ENCODE assay signal across 11 cellular contexts in the genomic region with DNA sequence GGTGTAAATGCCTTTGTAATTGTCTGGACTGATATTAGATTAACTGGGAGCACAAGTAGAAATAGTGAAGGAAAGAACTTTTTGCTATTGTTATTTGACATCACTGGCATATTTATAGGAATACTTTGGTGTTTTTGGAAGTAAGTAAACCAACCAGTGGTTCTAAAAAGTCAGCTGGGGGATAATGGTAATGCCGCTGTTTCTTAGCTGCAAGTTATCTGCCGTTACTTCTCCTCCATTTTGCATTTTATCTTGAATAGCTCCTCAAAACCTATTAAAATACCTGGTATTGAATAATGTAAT. TPM values are rescaled to one million over a fixed set of nuclear protein-coding genes. Genes with fewer than 3 reads are reported as not detected.
DNase-seq lines count a peak whose midpoint lies in the region; ATAC-seq, FAIRE-seq and TF ChIP-seq lines count a peak whose summit lies in the region.
"Had no signal": no experiment of that assay in that cellular context is flagged by ENCODE, and none has a peak within 500 bp of the region (broad histone marks: within the 10 kb centered on the region; RNA-seq: fewer than 3 reads in every experiment).

No MANE protein-coding gene starts in this region.

- peaks cover 56% of the 10 kb centered on the region for H3K4me1 ChIP-seq in keratinocyte (ENCODE audit: control insufficient read depth, extremely low read depth, insufficient read depth, low read length)

- peak overlapping the region; percentile 87 for H3K27ac ChIP-seq in keratinocyte (ENCODE audit: control insufficient read depth, insufficient read depth, low read length)
- peak overlapping the region; percentile 8 for H3K27ac ChIP-seq in substantia nigra (ENCODE audit: low read depth, low read length, poor library complexity, severe bottlenecking)

- no peak for FAIRE-seq in keratinocyte (lab: Jason Lieb, UNC)
- FAIRE-seq: GM12892 had no signal

- H3K79me2 ChIP-seq in keratinocyte (ENCODE audit: control insufficient read depth, insufficient read depth, low read length): peaks cover 83% of the 10 kb centered on the region

- H3K4me1 Mint-ChIP-seq in activated T-cell treated with anti-CD3 and anti-CD28 coated beads, Interleukin-2, amount 50 U/mL, for 24 hours (ENCODE audit: low read depth): peaks cover 75% of the 10 kb centered on the region

- no peaks in the 10 kb centered on the region for H3K27me3 ChIP-seq in keratinocyte (ENCODE audit: control insufficient read depth, extremely low read depth, insufficient read depth, low read length)

- no peak overlapping the region for H2AFZ ChIP-seq in keratinocyte (ENCODE audit: control insufficient read depth, low read length)

- no peaks in the 10 kb centered on the region for H3K9me3 Mint-ChIP-seq in activated T-cell treated with anti-CD3 and anti-CD28 coated beads, Interleukin-2, amount 50 U/mL, for 24 hours
- H3K9me3 Mint-ChIP-seq in activated naive CD4-positive, alpha-beta T cell treated with anti-CD3 and anti-CD28 coated beads, Interleukin-2, amount 50 U/mL, for 72 hours: no peaks in the 10 kb centered on the region

- peak overlapping the region; percentile 96 for H3K4me3 Mint-ChIP-seq in activated T-cell treated with anti-CD3 and anti-CD28 coated beads, Interleukin-2, amount 50 U/mL, for 24 hours

- no peak for ATAC-seq in activated naive CD4-positive, alpha-beta T cell treated with anti-CD3 and anti-CD28 coated beads, Interleukin-2, amount 50 U/mL, for 72 hours
- no peak for ATAC-seq in GM19023 (IDR thresholded peaks at IDR 0.05; ENCODE audit: unreplicated experiment)

- intact Hi-C loops in posterior cingulate gyrus (cut with DNase I): loop anchor here (5.0 kb wide), 1 partner anchor 63 kb away; no protein-coding TSS in a partner anchor

- H3K9me3 ChIP-seq in keratinocyte (ENCODE audit: control insufficient read depth, low read depth, low read length): no peaks in the 10 kb centered on the region

- H3K36me3 ChIP-seq in keratinocyte (ENCODE audit: control insufficient read depth in 2 of 2, extremely low read depth in 1 of 2, insufficient read depth in 2 of 2, low read length in 2 of 2): no peaks in the 10 kb centered on the region

- no peak for TF ChIP-seq CTCF in keratinocyte (optimal IDR thresholded peaks at IDR 0.05 in 1 of 3, IDR thresholded peaks at IDR 0.05 in 1 of 3, conservative IDR thresholded peaks at IDR 0.05 in 1 of 3; ENCODE audit: extremely low read depth in 1 of 3, insufficient read depth in 2 of 3, low read length in 3 of 3)

- H3K9me1 ChIP-seq in keratinocyte (ENCODE audit: control insufficient read depth, extremely low read depth, insufficient read depth, low read length): no peaks in the 10 kb centered on the region

- peak overlapping the region; percentile 96 for H3K27ac Mint-ChIP-seq in activated T-cell treated with anti-CD3 and anti-CD28 coated beads, Interleukin-2, amount 50 U/mL, for 24 hours
- peak overlapping the region; percentile 95 to 99 for H3K27ac Mint-ChIP-seq in activated naive CD4-positive, alpha-beta T cell treated with anti-CD3 and anti-CD28 coated beads, Interleukin-2, amount 50 U/mL, for 72 hours
- H3K27ac Mint-ChIP-seq: progenitor cell of endocrine pancreas had no signal

- H4K20me1 ChIP-seq in keratinocyte (ENCODE audit: control insufficient read depth, extremely low read depth, insufficient read depth, low read length): peaks cover 7% of the 10 kb centered on the region

- H3K4me2 ChIP-seq in keratinocyte (ENCODE audit: control insufficient read depth, extremely low read depth, insufficient read depth, low read depth, low read length): peak overlapping the region; percentile 76

- H3K27me3 Mint-ChIP-seq in activated T-cell treated with anti-CD3 and anti-CD28 coated beads, Interleukin-2, amount 50 U/mL, for 24 hours: no peaks in the 10 kb centered on the region
- H3K27me3 Mint-ChIP-seq: progenitor cell of endocrine pancreas had no signal

- H3K9ac ChIP-seq in keratinocyte (ENCODE audit: control insufficient read depth, extremely low read depth, insufficient read depth, low read length): peak overlapping the region; percentile 23

- DNase-seq in activated T-cell treated with anti-CD3 and anti-CD28 coated beads, Interleukin-2, amount 50 U/mL, for 24 hours: no peak
- no peak for DNase-seq in activated T-cell treated with anti-CD3 and anti-CD28 coated beads for 4 hours
- no peak for DNase-seq in activated naive CD4-positive, alpha-beta T cell treated with anti-CD3 and anti-CD28 coated beads, Interleukin-2, amount 50 U/mL, for 72 hours (ENCODE audit: low spot score in 2 of 2)
- no peak for DNase-seq in keratinocyte (ENCODE audit: low read depth, low spot score)
- no peak for DNase-seq in substantia nigra (lab: John Stamatoyannopoulos, UW)
- DNase-seq in NCI-H2196 (lab: John Stamatoyannopoulos, UW; ENCODE audit: unreplicated experiment): no peak
- DNase-seq in posterior cingulate gyrus: no peak
- DNase-seq: MM.1S had no signal

- H3K4me3 ChIP-seq in keratinocyte (ENCODE audit: control insufficient read depth in 2 of 3, extremely low read depth in 1 of 3, insufficient read depth in 2 of 3, low read depth in 1 of 3, low read length in 3 of 3): peak overlapping the region in 2 of 3 experiments; percentile 50 to 53

- peaks cover 72% of the 10 kb centered on the region for H3K36me3 Mint-ChIP-seq in activated T-cell treated with anti-CD3 and anti-CD28 coated beads, Interleukin-2, amount 50 U/mL, for 24 hours (ENCODE audit: low read depth)
- H3K36me3 Mint-ChIP-seq in activated naive CD4-positive, alpha-beta T cell treated with anti-CD3 and anti-CD28 coated beads, Interleukin-2, amount 50 U/mL, for 72 hours: peaks cover 11 to 70% of the 10 kb centered on the region in 2 donors

- dilution Hi-C loops in keratinocyte (cut with MboI; ENCODE audit: extremely low pct_ligation_motif_present, low sequenced_read_pairs): no loop called here

RNA-seq across cellular contexts. Expression of a gene that starts 3.8 kb away (rescaled TPM):
- total RNA-seq in activated naive CD4-positive, alpha-beta T cell treated with anti-CD3 and anti-CD28 coated beads, Interleukin-2, amount 50 U/mL, for 72 hours: 100 to 1,000 TPM in 1 of 2 donors, 10 to 100 TPM in 1; 52.6 to 113 TPM
- 53.3 to 67.4 TPM (median 61.6 TPM) in 3 replicates for polyA plus RNA-seq in keratinocyte
- polyA plus RNA-seq in keratinocyte (2011; ENCODE audit: low read depth): 14.0 TPM
- 71.8 and 85.6 TPM in 2 replicates for polyA plus RNA-seq in keratinocyte (2011; cell fraction: cytosol; rRNA removed)
- 107 and 110 TPM in 2 replicates for polyA plus RNA-seq in keratinocyte (2011; cell fraction: nucleus; rRNA removed)
- polyA plus RNA-seq in keratinocyte (2012; ENCODE audit: low replicate concordance): 42.2 and 66.1 TPM in 2 replicates
- 65.6 to 73.7 TPM (median 70.3 TPM) in 3 replicates for polyA minus RNA-seq in keratinocyte
- polyA minus RNA-seq in keratinocyte (2011; cell fraction: cytosol; rRNA and poly(A)+ RNA removed): 61.6 TPM
- 38.7 and 64.7 TPM in 2 replicates for polyA minus RNA-seq in keratinocyte (2011; cell fraction: nucleus; rRNA and poly(A)+ RNA removed)
